ENCODE assay signal across 14 cellular contexts in the genomic region with DNA sequence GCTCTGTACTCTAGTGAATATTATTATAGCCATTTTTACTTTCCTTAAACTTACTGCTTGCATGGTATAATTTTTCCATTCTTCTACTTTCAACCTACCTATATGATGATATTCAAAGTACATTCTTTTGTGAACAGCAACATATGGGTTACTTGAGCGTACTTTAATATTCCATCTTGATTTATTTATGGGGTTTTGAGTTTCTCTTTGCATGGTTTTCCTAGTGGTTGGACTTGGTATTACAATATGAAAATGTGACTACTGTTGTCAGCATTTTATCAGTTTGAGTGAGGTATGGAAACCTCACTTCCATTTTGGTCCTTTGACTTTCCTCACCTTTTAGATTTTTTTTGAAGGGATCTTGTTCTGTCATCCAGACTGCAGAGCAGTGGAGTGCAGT. TPM values are rescaled to one million over a fixed set of nuclear protein-coding genes. Genes with fewer than 3 reads are reported as not detected.
DNase-seq lines count a peak whose midpoint lies in the region; ATAC-seq and TF ChIP-seq lines count a peak whose summit lies in the region.
"Had no signal": no experiment of that assay in that cellular context is flagged by ENCODE, and none has a peak within 500 bp of the region (broad histone marks: within the 10 kb centered on the region; RNA-seq: fewer than 3 reads in every experiment).

No MANE protein-coding gene starts in this region.

- no peak overlapping the region for H3K4me3 Mint-ChIP-seq in activated CD8-positive, alpha-beta T cell treated with anti-CD3 and anti-CD28 coated beads for 36 hours
- H3K4me3 Mint-ChIP-seq in activated CD8-positive, alpha-beta T cell treated with anti-CD3 and anti-CD28 coated beads, Interleukin-2, amount 10 ng/mL, durations not matched to agents 7 days and 5 days: no peak overlapping the region
- H3K4me3 Mint-ChIP-seq: memory B cell had no signal

- no peaks in the 10 kb centered on the region for H3K9me3 Mint-ChIP-seq in activated CD8-positive, alpha-beta T cell treated with anti-CD3 and anti-CD28 coated beads for 36 hours
- H3K9me3 Mint-ChIP-seq in activated CD8-positive, alpha-beta T cell treated with anti-CD3 and anti-CD28 coated beads, Interleukin-2, amount 10 ng/mL, durations not matched to agents 7 days and 5 days (ENCODE audit: insufficient read depth): no peaks in the 10 kb centered on the region
- H3K9me3 Mint-ChIP-seq: activated T-helper 2 cell treated with anti-CD3 and anti-CD28 coated beads, Interferon-gamma antibody, Interleukin-2, Interleukin-4, amounts not matched to agents 10 μg/mL and 5 μg/mL and 100 μg/mL, durations not matched to agents 14 hours and 24 hours and 36 hours had no signal

- H3K27me3 Mint-ChIP-seq in activated CD8-positive, alpha-beta T cell treated with anti-CD3 and anti-CD28 coated beads for 36 hours: no peaks in the 10 kb centered on the region
- peaks cover 2% of the 10 kb centered on the region for H3K27me3 Mint-ChIP-seq in activated CD8-positive, alpha-beta T cell treated with anti-CD3 and anti-CD28 coated beads, Interleukin-2, amount 10 ng/mL, durations not matched to agents 7 days and 5 days (ENCODE audit: low read depth)
- H3K27me3 Mint-ChIP-seq: memory B cell had no signal

- H3K4me1 Mint-ChIP-seq in activated CD8-positive, alpha-beta T cell treated with anti-CD3 and anti-CD28 coated beads for 36 hours (ENCODE audit: low read depth): no peaks in the 10 kb centered on the region
- H3K4me1 Mint-ChIP-seq in activated CD8-positive, alpha-beta T cell treated with anti-CD3 and anti-CD28 coated beads, Interleukin-2, amount 10 ng/mL, durations not matched to agents 7 days and 5 days (ENCODE audit: low read depth): no peaks in the 10 kb centered on the region
- H3K4me1 Mint-ChIP-seq: memory B cell had no signal

- ATAC-seq in activated CD8-positive, alpha-beta T cell treated with anti-CD3 and anti-CD28 coated beads for 36 hours: no peak
- no peak for ATAC-seq in activated CD8-positive, alpha-beta T cell treated with anti-CD3 and anti-CD28 coated beads, Interleukin-2, amount 10 ng/mL, durations not matched to agents 7 days and 5 days
- no peak for ATAC-seq in GM21619 (IDR thresholded peaks at IDR 0.05; ENCODE audit: unreplicated experiment)
- ATAC-seq: activated CD4-positive, CD25-positive, alpha-beta regulatory T cell treated with anti-CD3 and anti-CD28 coated beads, Interleukin-2, amount 50 U/mL, for 24 hours had no signal

- POLR2A ChIA-PET in activated CD8-positive, alpha-beta T cell treated with anti-CD3 and anti-CD28 coated beads for 36 hours (lab: Charles Lee): no interaction called here
- POLR2A ChIA-PET in activated CD8-positive, alpha-beta T cell treated with anti-CD3 and anti-CD28 coated beads, Interleukin-2, amount 10 ng/mL, durations not matched to agents 7 days and 5 days (lab: Charles Lee): no interaction called here

- no peak for DNase-seq in activated CD8-positive, alpha-beta T cell treated with anti-CD3 and anti-CD28 coated beads for 36 hours
- DNase-seq in activated CD8-positive, alpha-beta T cell treated with anti-CD3 and anti-CD28 coated beads, Interleukin-2, amount 10 ng/mL, durations not matched to agents 7 days and 5 days: no peak
- DNase-seq in NCI-H69 (lab: John Stamatoyannopoulos, UW) (peak; percentile 1), epithelial cell of proximal tubule (ENCODE audit: low read depth) (no peak), retinal pigment epithelial cell (ENCODE audit: low read depth) (no peak), kidney glomerular epithelial cell (lab: John Stamatoyannopoulos, UW) (no peak), posterior cingulate gyrus (no peak)
- DNase-seq: GF-D8, NCI-H510A had no signal

- intact Hi-C loops in activated CD8-positive, alpha-beta T cell treated with anti-CD3 and anti-CD28 coated beads for 36 hours (cut with micrococcal nuclease): no loop called here
- intact Hi-C loops in posterior cingulate gyrus (cut with DNase I): no loop called here

- peak; percentile 22 for TF ChIP-seq CTCF in activated CD8-positive, alpha-beta T cell treated with anti-CD3 and anti-CD28 coated beads for 36 hours (IDR thresholded peaks at IDR 0.05)
- peak; percentile 29 for TF ChIP-seq CTCF in epithelial cell of proximal tubule (conservative IDR thresholded peaks at IDR 0.05; ENCODE audit: low read depth, low read length)
- peak; percentile 40 for TF ChIP-seq CTCF in retinal pigment epithelial cell (conservative IDR thresholded peaks at IDR 0.05; ENCODE audit: low read depth, low read length)

- H3K4me3 ChIP-seq in epithelial cell of proximal tubule (ENCODE audit: low read depth, low read length) (no peak overlapping the region), retinal pigment epithelial cell (ENCODE audit: low read length) (no peak overlapping the region)
- H3K4me3 ChIP-seq: SJSA1 had no signal

- no peaks in the 10 kb centered on the region for H3K36me3 Mint-ChIP-seq in activated CD8-positive, alpha-beta T cell treated with anti-CD3 and anti-CD28 coated beads for 36 hours (ENCODE audit: low read depth)
- H3K36me3 Mint-ChIP-seq in activated CD8-positive, alpha-beta T cell treated with anti-CD3 and anti-CD28 coated beads, Interleukin-2, amount 10 ng/mL, durations not matched to agents 7 days and 5 days (ENCODE audit: low read depth): no peaks in the 10 kb centered on the region
- H3K36me3 Mint-ChIP-seq: memory B cell had no signal

- CTCF ChIA-PET in activated CD8-positive, alpha-beta T cell treated with anti-CD3 and anti-CD28 coated beads for 36 hours (lab: Charles Lee): interaction anchor here (0.9 to 1.9 kb wide), 4 partner anchors 8 to 21 kb away, joined by 3 to 5 read pairs (median 4); no protein-coding TSS in a partner anchor
- CTCF ChIA-PET in activated CD8-positive, alpha-beta T cell treated with anti-CD3 and anti-CD28 coated beads, Interleukin-2, amount 10 ng/mL, durations not matched to agents 7 days and 5 days (lab: Charles Lee): interaction anchor here (1.3 kb wide), 1 partner anchor 240 kb away, joined by 3 read pairs; no protein-coding TSS in a partner anchor

- H3K27ac Mint-ChIP-seq in activated CD8-positive, alpha-beta T cell treated with anti-CD3 and anti-CD28 coated beads for 36 hours: no peak overlapping the region
- no peak overlapping the region for H3K27ac Mint-ChIP-seq in activated CD8-positive, alpha-beta T cell treated with anti-CD3 and anti-CD28 coated beads, Interleukin-2, amount 10 ng/mL, durations not matched to agents 7 days and 5 days
- H3K27ac Mint-ChIP-seq: activated T-helper 2 cell treated with anti-CD3 and anti-CD28 coated beads, Interferon-gamma antibody, Interleukin-2, Interleukin-4, amounts not matched to agents 10 μg/mL and 5 μg/mL and 100 μg/mL, durations not matched to agents 14 hours and 24 hours and 36 hours; memory B cell had no signal

RNA-seq across cellular contexts. Expression of a gene that starts 35.9 kb away (rescaled TPM):
- not detected for total RNA-seq in activated CD8-positive, alpha-beta T cell treated with anti-CD3 and anti-CD28 coated beads for 36 hours
- not detected for total RNA-seq in activated CD8-positive, alpha-beta T cell treated with anti-CD3 and anti-CD28 coated beads, Interleukin-2, amount 10 ng/mL, durations not matched to agents 7 days and 5 days
- total RNA-seq in epithelial cell of proximal tubule: not detected in 2 replicates
- total RNA-seq: activated T-helper 2 cell treated with anti-CD3 and anti-CD28 coated beads, Interferon-gamma antibody, Interleukin-2, Interleukin-4, amounts not matched to agents 10 μg/mL and 5 μg/mL and 100 μg/mL, durations not matched to agents 14 hours and 24 hours and 36 hours; SJSA1 had no signal
